ENCODE assay signal across 21 cellular contexts in genomic region chr2:24540011-24540477, GRCh38. TPM values are rescaled to one million over a fixed set of nuclear protein-coding genes. Genes with fewer than 3 reads are reported as not detected.
DNase-seq lines count a peak whose midpoint lies in the region; ATAC-seq and TF ChIP-seq lines count a peak whose summit lies in the region.
"Had no signal": no experiment of that assay in that cellular context is flagged by ENCODE, and none has a peak within 500 bp of the region (broad histone marks: within the 10 kb centered on the region; RNA-seq: fewer than 3 reads in every experiment).

No MANE protein-coding gene starts in this region.

- peaks cover 2% of the 10 kb centered on the region for H3K4me1 Mint-ChIP-seq in chondrocyte (ENCODE audit: low read depth)
- no peaks in the 10 kb centered on the region for H3K4me1 Mint-ChIP-seq in neural progenitor cell
- peaks cover 20% of the 10 kb centered on the region for H3K4me1 Mint-ChIP-seq in activated T-helper 1 cell treated with anti-CD3 and anti-CD28 coated beads, Interleukin-12 subunit alpha, Interleukin-12 subunit beta, Interleukin-2, Interleukin-4 antibody, amounts not matched to agents 30 ng/mL and 10 ng/mL and 1 ng/mL, durations not matched to agents 14 hours and 24 hours and 36 hours (ENCODE audit: low read depth)
- H3K4me1 Mint-ChIP-seq: GM23338 had no signal

- H3K27ac Mint-ChIP-seq in chondrocyte (ENCODE audit: unreplicated experiment) (no peak overlapping the region), neural progenitor cell (no peak overlapping the region)
- H3K27ac Mint-ChIP-seq in activated T-helper 1 cell treated with anti-CD3 and anti-CD28 coated beads, Interleukin-12 subunit alpha, Interleukin-12 subunit beta, Interleukin-2, Interleukin-4 antibody, amounts not matched to agents 30 ng/mL and 10 ng/mL and 1 ng/mL, durations not matched to agents 14 hours and 24 hours and 36 hours, result no peak overlapping the region
- H3K27ac Mint-ChIP-seq: CD14-positive monocyte, GM23338 had no signal

- no peak overlapping the region for H3K9ac ChIP-seq in neural progenitor cell
- H3K9ac ChIP-seq: KMS-11 had no signal

- no peaks in the 10 kb centered on the region for H3F3A ChIP-seq in neural progenitor cell (ENCODE audit: low read depth)

- no peaks in the 10 kb centered on the region for H4K20me1 ChIP-seq in neural progenitor cell (ENCODE audit: low read depth)

- no peaks in the 10 kb centered on the region for H3K27me3 ChIP-seq in neural progenitor cell

- H3K27me3 Mint-ChIP-seq in chondrocyte (ENCODE audit: low read depth), result no peaks in the 10 kb centered on the region
- H3K27me3 Mint-ChIP-seq in neural progenitor cell (ENCODE audit: insufficient read depth, low read depth), result peaks cover 2% of the 10 kb centered on the region
- H3K27me3 Mint-ChIP-seq in activated T-helper 1 cell treated with anti-CD3 and anti-CD28 coated beads, Interleukin-12 subunit alpha, Interleukin-12 subunit beta, Interleukin-2, Interleukin-4 antibody, amounts not matched to agents 30 ng/mL and 10 ng/mL and 1 ng/mL, durations not matched to agents 14 hours and 24 hours and 36 hours (ENCODE audit: insufficient read depth), result no peaks in the 10 kb centered on the region

- intact Hi-C loops in left colon (cut with DNase I, micrococcal nuclease), result no loop called here
- intact Hi-C loops in activated T-helper 1 cell treated with anti-CD3 and anti-CD28 coated beads, Interleukin-12 subunit alpha, Interleukin-12 subunit beta, Interleukin-2, Interleukin-4 antibody, amounts not matched to agents 30 ng/mL and 10 ng/mL and 1 ng/mL, durations not matched to agents 14 hours and 24 hours and 36 hours (cut with micrococcal nuclease), result no loop called here

- H3K4me1 ChIP-seq in neural progenitor cell, result no peaks in the 10 kb centered on the region
- H3K4me1 ChIP-seq: HAP-1 had no signal

- peaks cover 41% of the 10 kb centered on the region for H3K9me3 Mint-ChIP-seq in chondrocyte (ENCODE audit: low read depth)
- H3K9me3 Mint-ChIP-seq in neural progenitor cell, result peaks cover 37% of the 10 kb centered on the region
- peaks cover 39% of the 10 kb centered on the region for H3K9me3 Mint-ChIP-seq in activated T-helper 1 cell treated with anti-CD3 and anti-CD28 coated beads, Interleukin-12 subunit alpha, Interleukin-12 subunit beta, Interleukin-2, Interleukin-4 antibody, amounts not matched to agents 30 ng/mL and 10 ng/mL and 1 ng/mL, durations not matched to agents 14 hours and 24 hours and 36 hours

- H3K4me3 Mint-ChIP-seq in chondrocyte (ENCODE audit: unreplicated experiment), result no peak overlapping the region
- no peak overlapping the region for H3K4me3 Mint-ChIP-seq in neural progenitor cell
- H3K4me3 Mint-ChIP-seq in activated T-helper 1 cell treated with anti-CD3 and anti-CD28 coated beads, Interleukin-12 subunit alpha, Interleukin-12 subunit beta, Interleukin-2, Interleukin-4 antibody, amounts not matched to agents 30 ng/mL and 10 ng/mL and 1 ng/mL, durations not matched to agents 14 hours and 24 hours and 36 hours, result no peak overlapping the region
- H3K4me3 Mint-ChIP-seq: CD14-positive monocyte, GM23338 had no signal

- peak overlapping the region; percentile 68 for H3K27ac ChIP-seq in VCaP
- no peak overlapping the region for H3K27ac ChIP-seq in neural progenitor cell
- H3K27ac ChIP-seq: KMS-11 had no signal

- peak; percentile 73 for ATAC-seq in left colon
- ATAC-seq: GM23338 had no signal

- H3K4me2 ChIP-seq in neural progenitor cell, result no peak overlapping the region
- H3K4me2 ChIP-seq: GM23338, KMS-11 had no signal

- peak; percentile 18 for DNase-seq in NCI-H2196 (lab: John Stamatoyannopoulos, UW; ENCODE audit: unreplicated experiment)
- DNase-seq in NCI-H2196 treated with DMSO at 0.1 percent for 48 hours (lab: John Stamatoyannopoulos, UW; ENCODE audit: unreplicated experiment), result no peak
- no peak for DNase-seq in left colon
- DNase-seq in chondrocyte (ENCODE audit: low spot score), result no peak
- DNase-seq in neural progenitor cell (ENCODE audit: low spot score), result no peak
- DNase-seq in activated T-helper 1 cell treated with anti-CD3 and anti-CD28 coated beads, Interleukin-12 subunit alpha, Interleukin-12 subunit beta, Interleukin-2, Interleukin-4 antibody, amounts not matched to agents 30 ng/mL and 10 ng/mL and 1 ng/mL, durations not matched to agents 14 hours and 24 hours and 36 hours (ENCODE audit: low spot score), result no peak
- DNase-seq in HUDEP-2 (lab: John Stamatoyannopoulos, UW; ENCODE audit: unreplicated experiment in 76 of 76), result no peak
- DNase-seq: AML-193, IMR-90, MV-4-11, NCI-H1105 treated with DMSO at 0.1 percent for 48 hours, NCI-H2029 treated with DMSO at 0.1 percent for 48 hours, NCI-H2171 treated with DMSO at 0.1 percent for 48 hours, NCI-H446 treated with DMSO at 0.1 percent for 48 hours, NCI-H526 treated with DMSO at 0.1 percent for 48 hours, Right ventricle myocardium superior had no signal

- TF ChIP-seq CTCF in VCaP (conservative IDR thresholded peaks at IDR 0.05), result no peak
- no peak for TF ChIP-seq CTCF in chondrocyte (IDR thresholded peaks at IDR 0.05)
- TF ChIP-seq CTCF in neural progenitor cell (IDR thresholded peaks at IDR 0.05), result no peak

- peaks cover 7% of the 10 kb centered on the region for H3K79me2 ChIP-seq in neural progenitor cell (ENCODE audit: low read depth)

- H3K36me3 ChIP-seq in neural progenitor cell, result no peaks in the 10 kb centered on the region
- H3K36me3 ChIP-seq: HAP-1 had no signal

- H3K36me3 Mint-ChIP-seq in chondrocyte (ENCODE audit: low read depth), result peaks cover 9% of the 10 kb centered on the region
- H3K36me3 Mint-ChIP-seq in neural progenitor cell, result peaks cover 14% of the 10 kb centered on the region
- peaks cover 19% of the 10 kb centered on the region for H3K36me3 Mint-ChIP-seq in activated T-helper 1 cell treated with anti-CD3 and anti-CD28 coated beads, Interleukin-12 subunit alpha, Interleukin-12 subunit beta, Interleukin-2, Interleukin-4 antibody, amounts not matched to agents 30 ng/mL and 10 ng/mL and 1 ng/mL, durations not matched to agents 14 hours and 24 hours and 36 hours (ENCODE audit: low read depth)

- H3K4me3 ChIP-seq in neural progenitor cell, result no peak overlapping the region
- H3K4me3 ChIP-seq: GM23338, HAP-1 had no signal

- H2AFZ ChIP-seq in neural progenitor cell (replicated peaks), result no peak overlapping the region
- H2AFZ ChIP-seq: GM23338 had no signal

- peaks cover 2% of the 10 kb centered on the region for H3K9me3 ChIP-seq in neural progenitor cell (ENCODE audit: low read depth)
- H3K9me3 ChIP-seq: HAP-1 had no signal

RNA-seq across cellular contexts. Expression of gene NCOA1, which starts 49.0 kb away (rescaled TPM):
- 10 to 100 TPM; 34.2 to 38.9 TPM for total RNA-seq in left colon
- total RNA-seq in chondrocyte, result 20.1 to 20.3 TPM (median 20.2 TPM) in 3 replicates
- total RNA-seq in neural progenitor cell (ENCODE audit: low replicate concordance), result 13.9 and 29.3 TPM in 2 replicates
- total RNA-seq in activated T-helper 1 cell treated with anti-CD3 and anti-CD28 coated beads, Interleukin-12 subunit alpha, Interleukin-12 subunit beta, Interleukin-2, Interleukin-4 antibody, amounts not matched to agents 30 ng/mL and 10 ng/mL and 1 ng/mL, durations not matched to agents 14 hours and 24 hours and 36 hours, result 28.7 and 30.0 TPM in 2 replicates
